In genomic region chr12:10082057-10082874, GRCh38 we compare ENCODE assay signal across 25 cellular contexts.
DNase-seq lines count a peak whose midpoint lies in the region; ATAC-seq and TF ChIP-seq lines count a peak whose summit lies in the region.
"Had no signal": no experiment of that assay in that cellular context is flagged by ENCODE, and none has a peak within 500 bp of the region (broad histone marks: within the 10 kb centered on the region; RNA-seq: fewer than 3 reads in every experiment).

No MANE protein-coding gene starts in this region.

- peak overlapping the region; percentile 42 for H3K27ac ChIP-seq in neutrophil
- H3K27ac ChIP-seq: esophagus squamous epithelium, gastrocnemius medialis, left lung, spleen had no signal

- H3K27me3 ChIP-seq in neutrophil = no peaks in the 10 kb centered on the region
- H3K27me3 ChIP-seq: esophagus squamous epithelium, gastrocnemius medialis, left lung had no signal

- H3K4me1 ChIP-seq in neutrophil (ENCODE audit: control insufficient read depth in 1 of 2, insufficient read depth in 1 of 2, low read depth in 1 of 2, low read length in 1 of 2) = peaks cover 29 to 35% of the 10 kb centered on the region in 2 experiments
- H3K4me1 ChIP-seq: gastrocnemius medialis had no signal

- H3K4me3 ChIP-seq in neutrophil (ENCODE audit: low read depth in 1 of 2, low read length in 1 of 2) = no peak overlapping the region
- H3K4me3 ChIP-seq: esophagus squamous epithelium, gastrocnemius medialis, left lung, spleen had no signal

- no peak for ATAC-seq in GM19324 (IDR thresholded peaks at IDR 0.05; ENCODE audit: low FRiP score, unreplicated experiment)
- ATAC-seq: gastrocnemius medialis; HCT116; left lung; naive thymus-derived CD4-positive, alpha-beta T cell; Right ventricle myocardium inferior; stimulated activated memory B cell treated with anti-CD40 and anti-IgM and Interleukin-4, amounts not matched to agents 10 μg/mL and 1 μg/mL and 100 μg/mL, for 72 hours had no signal

- no peaks in the 10 kb centered on the region for H3K9me3 ChIP-seq in neutrophil
- H3K9me3 ChIP-seq: esophagus squamous epithelium, gastrocnemius medialis had no signal

- TF ChIP-seq CTCF in neutrophil (IDR thresholded peaks at IDR 0.05) = no peak

- H3K36me3 ChIP-seq in neutrophil = no peaks in the 10 kb centered on the region
- H3K36me3 ChIP-seq: esophagus squamous epithelium, gastrocnemius medialis had no signal

- DNase-seq in NCI-H82 (lab: John Stamatoyannopoulos, UW) = peak; percentile 17
- DNase-seq in NCI-H82 treated with DMSO at 0.1 percent for 48 hours (lab: John Stamatoyannopoulos, UW; ENCODE audit: unreplicated experiment) = no peak
- peak; percentile 28 to 33 for DNase-seq in Kasumi-1 (lab: John Stamatoyannopoulos, UW)
- DNase-seq in T1000 (lab: John Stamatoyannopoulos, UW) = peak; percentile 35
- DNase-seq in HK-2 (ENCODE audit: unreplicated experiment) = no peak
- DNase-seq in GM19238 (ENCODE audit: insufficient read length, low spot score) = no peak
- DNase-seq: activated CD4-positive, alpha-beta T cell treated with anti-CD3 and anti-CD28 coated beads for 4 hours; activated naive CD4-positive, alpha-beta T cell; activated T-cell treated with anti-CD3 and anti-CD28 coated beads, Interleukin-2, amount 50 U/mL, for 48 hours; COR-L47; DND-41; endodermal cell; esophagus squamous epithelium; gastrocnemius medialis; hypothalamus; left lung; naive thymus-derived CD4-positive, alpha-beta T cell; NCI-H1694 treated with DMSO at 0.1 percent for 48 hours; spleen; stimulated activated CD4-positive, alpha-beta T cell treated with anti-CD3 and anti-CD28 coated beads, Interleukin-4, amount 100 ng/mL, for 1 hour had no signal

Comparison
In these comparisons a context has a peak if more than half of its experiments do, and no peak if none do; other contexts are left out.
1. DNase-seq: peak in NCI-H82 (single experiment), Kasumi-1 (2 of 2) and T1000 (single experiment); none in NCI-H82 treated with DMSO at 0.1 percent for 48 hours (single experiment), HK-2 (single experiment) and GM19238 (single experiment).